Comparison of ENCODE assay signal across 8 cellular contexts in genomic region chr9:22244141-22245011, GRCh38.
DNase-seq lines count a peak whose midpoint lies in the region; ATAC-seq and TF ChIP-seq lines count a peak whose summit lies in the region.

No MANE protein-coding gene starts in this region.

- H3K27me3 ChIP-seq in NT2/D1 (ENCODE audit: insufficient read depth, insufficient read length) = no peaks in the 10 kb centered on the region

- ATAC-seq in HG03442 (IDR thresholded peaks at IDR 0.05; ENCODE audit: unreplicated experiment) (peak; percentile 52), HG03457 (IDR thresholded peaks at IDR 0.05; ENCODE audit: unreplicated experiment) (no peak)
- ATAC-seq in central memory CD8-positive, alpha-beta T cell (replicated peaks; ENCODE audit: extremely low read depth, poor library complexity, severe bottlenecking) = peak; percentile 43

- H3K27me3 Mint-ChIP-seq in central memory CD8-positive, alpha-beta T cell = peaks cover 20% of the 10 kb centered on the region

- H3K9me3 Mint-ChIP-seq in central memory CD8-positive, alpha-beta T cell = no peaks in the 10 kb centered on the region

- DNase-seq in AG20443 (ENCODE audit: low spot score) = peak; percentile 64
- peak; percentile 48 for DNase-seq in GM12865 (ENCODE audit: low read depth)
- DNase-seq in NT2/D1 (ENCODE audit: low read depth, low spot score) = peak; percentile 44
- no peak for DNase-seq in central memory CD8-positive, alpha-beta T cell (ENCODE audit: low spot score in 2 of 2)
- peak; percentile 73 to 81 for DNase-seq in lung microvascular endothelial cell (ENCODE audit: low read depth in 2 of 2)
- no peak for DNase-seq in SW 1271 (lab: John Stamatoyannopoulos, UW)

- H3K36me3 ChIP-seq in NT2/D1 (ENCODE audit: insufficient read depth, insufficient read length, low read length) = no peaks in the 10 kb centered on the region

- H3K9me3 ChIP-seq in NT2/D1 (ENCODE audit: insufficient read depth, low read length) = no peaks in the 10 kb centered on the region

- H3K4me1 Mint-ChIP-seq in central memory CD8-positive, alpha-beta T cell = no peaks in the 10 kb centered on the region

- peak; percentile 55 for TF ChIP-seq CTCF in GM12865 (IDR thresholded peaks at IDR 0.05; ENCODE audit: insufficient read depth, low read depth, low read length, missing control alignments)

- H3K4me1 ChIP-seq in NT2/D1 (ENCODE audit: insufficient read depth, insufficient read length) = no peaks in the 10 kb centered on the region

- H3K9ac ChIP-seq in NT2/D1 (ENCODE audit: insufficient read length, low read depth) = no peak overlapping the region

- no peak overlapping the region for H3K4me3 ChIP-seq in GM12865 (ENCODE audit: low read depth, low read length)
- no peak overlapping the region for H3K4me3 ChIP-seq in NT2/D1 (ENCODE audit: insufficient read length, low read depth)

- H3K4me3 Mint-ChIP-seq in central memory CD8-positive, alpha-beta T cell = no peak overlapping the region

- no peaks in the 10 kb centered on the region for H3K36me3 Mint-ChIP-seq in central memory CD8-positive, alpha-beta T cell (ENCODE audit: insufficient read depth)

- no peak overlapping the region for H3K27ac Mint-ChIP-seq in central memory CD8-positive, alpha-beta T cell (ENCODE audit: low read depth)

Comparison
In these comparisons a context has a peak if more than half of its experiments do, and no peak if none do; other contexts are left out.
1. DNase-seq: peak in AG20443 (single experiment), GM12865 (single experiment), NT2/D1 (single experiment) and lung microvascular endothelial cell (2 of 2); none in central memory CD8-positive, alpha-beta T cell (0 of 2) and SW 1271 (0 of 2).